22 cellular contexts compared by ENCODE assay signal in the genomic region with DNA sequence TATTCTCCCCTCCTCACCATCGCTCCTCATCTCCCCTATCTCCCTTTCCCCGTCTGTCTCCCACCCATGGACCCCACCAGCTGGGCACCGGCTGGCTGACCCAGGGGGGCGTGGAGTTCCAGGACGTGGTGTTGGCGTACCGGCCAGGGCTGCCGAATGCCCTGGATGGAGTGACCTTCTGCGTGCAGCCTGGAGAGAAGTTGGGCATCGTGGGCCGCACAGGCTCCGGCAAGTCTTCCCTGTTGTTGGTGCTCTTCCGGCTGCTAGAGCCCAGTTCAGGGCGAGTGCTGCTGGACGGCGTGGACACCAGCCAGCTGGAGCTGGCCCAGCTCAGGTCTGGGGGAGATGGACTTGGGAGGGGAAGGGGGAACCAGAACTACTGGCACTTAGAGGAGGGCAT. TPM values are rescaled to one million over a fixed set of nuclear protein-coding genes. Genes with fewer than 3 reads are reported as not detected.
DNase-seq lines count a peak whose midpoint lies in the region; ATAC-seq and TF ChIP-seq lines count a peak whose summit lies in the region.
"Had no signal": no experiment of that assay in that cellular context is flagged by ENCODE, and none has a peak within 500 bp of the region (broad histone marks: within the 10 kb centered on the region; RNA-seq: fewer than 3 reads in every experiment).

No MANE protein-coding gene starts in this region.

- POLR2A ChIA-PET in T-cell (lab: Charles Lee), result no interaction called here

- TF ChIP-seq EP300 in ovary (IDR thresholded peaks at IDR 0.05), result no peak

- DNase-seq in activated naive CD8-positive, alpha-beta T cell treated with anti-CD3 and anti-CD28 coated beads, Interleukin-2, amount 50 U/mL, for 24 hours, result no peak
- no peak for DNase-seq in activated naive CD8-positive, alpha-beta T cell treated with anti-CD3 and anti-CD28 coated beads for 36 hours
- DNase-seq in H7 (peak; percentile 32), T-helper 17 cell (no peak), nephron progenitor cell (no peak), T-cell (no peak), ovary (no peak)
- no peak for DNase-seq in central memory CD4-positive, alpha-beta T cell
- DNase-seq: CD8-positive, alpha-beta memory T cell; COR-L47; DMS 273 treated with DMSO at 0.1 percent for 48 hours; DMS53; DND-41; EL; GM23248; HCEC 1CT; HFFc6; IMR-90 had no signal

- 81 to 91% (median 84%) methylated on average over 16 of the region's 16 CpGs for WGBS in ovary, 3 donors

- no peak for TF ChIP-seq POLR2A in ovary (IDR thresholded peaks at IDR 0.05)

- TF ChIP-seq CTCF in nephron progenitor cell (IDR thresholded peaks at IDR 0.05) (no peak), ovary (IDR thresholded peaks at IDR 0.05) (no peak)

- H3K27ac ChIP-seq in ovary, result no peak overlapping the region
- H3K27ac ChIP-seq: BLaER1 treated with 17β-estradiol and CSF1 and Interleukin-3, amounts not matched to agents 10 nM and 100 nM; GM23248; HL-60 had no signal

- CTCF ChIA-PET in T-cell (lab: Charles Lee), result interaction anchor here in 1 of 2 donors (0.5 kb wide), 1 partner anchor 11 kb away, joined by 3 read pairs; no protein-coding TSS in a partner anchor

- peaks cover 15% of the 10 kb centered on the region for H3K36me3 ChIP-seq in H7 (replicated peaks; ENCODE audit: control insufficient read depth, insufficient read depth, low read length)
- H3K36me3 ChIP-seq in ovary, result no peaks in the 10 kb centered on the region

- intact Hi-C loops in ovary (cut with DNase I), result no loop called here

- H3K27me3 Mint-ChIP-seq in activated naive CD8-positive, alpha-beta T cell treated with anti-CD3 and anti-CD28 coated beads, Interleukin-2, amount 50 U/mL, for 24 hours, result no peaks in the 10 kb centered on the region
- H3K27me3 Mint-ChIP-seq in activated naive CD8-positive, alpha-beta T cell treated with anti-CD3 and anti-CD28 coated beads for 36 hours, result no peaks in the 10 kb centered on the region
- H3K27me3 Mint-ChIP-seq in T-helper 17 cell (no peaks in the 10 kb centered on the region), nephron progenitor cell (ENCODE audit: low read depth, poor library complexity) (peaks cover 4% of the 10 kb centered on the region), T-cell (no peaks in the 10 kb centered on the region)
- H3K27me3 Mint-ChIP-seq: B cell; CD8-positive, alpha-beta memory T cell had no signal

- H3K4me1 Mint-ChIP-seq in activated naive CD8-positive, alpha-beta T cell treated with anti-CD3 and anti-CD28 coated beads, Interleukin-2, amount 50 U/mL, for 24 hours, result no peaks in the 10 kb centered on the region
- no peaks in the 10 kb centered on the region for H3K4me1 Mint-ChIP-seq in activated naive CD8-positive, alpha-beta T cell treated with anti-CD3 and anti-CD28 coated beads for 36 hours
- peaks cover 2% of the 10 kb centered on the region for H3K4me1 Mint-ChIP-seq in T-helper 17 cell
- H3K4me1 Mint-ChIP-seq in nephron progenitor cell, result peaks cover 5% of the 10 kb centered on the region
- no peaks in the 10 kb centered on the region for H3K4me1 Mint-ChIP-seq in T-cell
- H3K4me1 Mint-ChIP-seq: B cell; CD8-positive, alpha-beta memory T cell had no signal

- H3K9me3 ChIP-seq in T-helper 17 cell (ENCODE audit: control insufficient read depth, low read length, poor library complexity, severe bottlenecking), result no peaks in the 10 kb centered on the region
- no peaks in the 10 kb centered on the region for H3K9me3 ChIP-seq in ovary
- H3K9me3 ChIP-seq: BLaER1 treated with 17β-estradiol and CSF1 and Interleukin-3, amounts not matched to agents 10 nM and 100 nM had no signal

- ATAC-seq in activated naive CD8-positive, alpha-beta T cell treated with anti-CD3 and anti-CD28 coated beads, Interleukin-2, amount 50 U/mL, for 24 hours, result no peak
- ATAC-seq in T-helper 17 cell (no peak), T-cell (replicated peaks in 1 of 4) (no peak)
- ATAC-seq: GM12878 had no signal

- H3K4me3 Mint-ChIP-seq in activated naive CD8-positive, alpha-beta T cell treated with anti-CD3 and anti-CD28 coated beads, Interleukin-2, amount 50 U/mL, for 24 hours, result no peak overlapping the region
- no peak overlapping the region for H3K4me3 Mint-ChIP-seq in activated naive CD8-positive, alpha-beta T cell treated with anti-CD3 and anti-CD28 coated beads for 36 hours
- H3K4me3 Mint-ChIP-seq in T-helper 17 cell (no peak overlapping the region), nephron progenitor cell (no peak overlapping the region), T-cell (no peak overlapping the region)
- H3K4me3 Mint-ChIP-seq: B cell; CD8-positive, alpha-beta memory T cell; HFFc6 had no signal

- H3K4me3 ChIP-seq in H7 (ENCODE audit: insufficient read depth, low read depth, low read length) (no peak overlapping the region), ovary (no peak overlapping the region)
- H3K4me3 ChIP-seq: BLaER1 treated with 17β-estradiol and CSF1 and Interleukin-3, amounts not matched to agents 10 nM and 100 nM; GM12878; GM23248 had no signal

- H3K4me1 ChIP-seq in ovary (ENCODE audit: insufficient read depth), result no peaks in the 10 kb centered on the region

- H3K27me3 ChIP-seq in H7 (ENCODE audit: control insufficient read depth, insufficient read depth, low read length), result no peaks in the 10 kb centered on the region
- H3K27me3 ChIP-seq in ovary, result no peaks in the 10 kb centered on the region
- H3K27me3 ChIP-seq: BLaER1 treated with 17β-estradiol and CSF1 and Interleukin-3, amounts not matched to agents 10 nM and 100 nM had no signal

- H3K9me3 Mint-ChIP-seq in activated naive CD8-positive, alpha-beta T cell treated with anti-CD3 and anti-CD28 coated beads, Interleukin-2, amount 50 U/mL, for 24 hours, result no peaks in the 10 kb centered on the region
- no peaks in the 10 kb centered on the region for H3K9me3 Mint-ChIP-seq in activated naive CD8-positive, alpha-beta T cell treated with anti-CD3 and anti-CD28 coated beads for 36 hours
- no peaks in the 10 kb centered on the region for H3K9me3 Mint-ChIP-seq in nephron progenitor cell
- no peaks in the 10 kb centered on the region for H3K9me3 Mint-ChIP-seq in T-cell
- H3K9me3 Mint-ChIP-seq: CD8-positive, alpha-beta memory T cell; HFFc6 had no signal

- H3K36me3 Mint-ChIP-seq in activated naive CD8-positive, alpha-beta T cell treated with anti-CD3 and anti-CD28 coated beads, Interleukin-2, amount 50 U/mL, for 24 hours (ENCODE audit: low read depth), result peaks cover 2% of the 10 kb centered on the region
- peaks cover 2% of the 10 kb centered on the region for H3K36me3 Mint-ChIP-seq in activated naive CD8-positive, alpha-beta T cell treated with anti-CD3 and anti-CD28 coated beads for 36 hours
- H3K36me3 Mint-ChIP-seq in T-helper 17 cell (ENCODE audit: low read depth) (peaks cover 5% of the 10 kb centered on the region), nephron progenitor cell (ENCODE audit: low read depth) (peaks cover 16% of the 10 kb centered on the region), T-cell (peaks cover 56% of the 10 kb centered on the region)

- H3K27ac Mint-ChIP-seq in activated naive CD8-positive, alpha-beta T cell treated with anti-CD3 and anti-CD28 coated beads, Interleukin-2, amount 50 U/mL, for 24 hours, result peak overlapping the region; percentile 14
- H3K27ac Mint-ChIP-seq in activated naive CD8-positive, alpha-beta T cell treated with anti-CD3 and anti-CD28 coated beads for 36 hours, result no peak overlapping the region
- H3K27ac Mint-ChIP-seq in T-helper 17 cell (peak overlapping the region; percentile 45), nephron progenitor cell (peak overlapping the region; percentile 65), T-cell (no peak overlapping the region)
- H3K27ac Mint-ChIP-seq: B cell, HFFc6 had no signal

RNA-seq across cellular contexts. Expression of a gene that starts 7.7 kb away (rescaled TPM):
- total RNA-seq in activated naive CD8-positive, alpha-beta T cell treated with anti-CD3 and anti-CD28 coated beads for 36 hours, result under 1 TPM; 0.78 to 0.93 TPM
- 0.33 and 0.42 TPM in 2 replicates for total RNA-seq in H7 (2014; rRNA removed; shearing (Covaris generic))
- under 1 TPM; 0.25 to 0.89 TPM for total RNA-seq in T-helper 17 cell
- 1 to 10 TPM in 4 of 5 donors, under 1 TPM in 1; 0.47 to 2.1 (median 1.4) TPM for total RNA-seq in T-cell
- 1 to 10 TPM in 4 of 7 donors, under 1 TPM in 3; 0.18 to 6.0 (median 1.0) TPM for total RNA-seq in ovary
- polyA plus RNA-seq in ovary, result under 1 TPM; 0.33 to 0.92 TPM
- total RNA-seq: B cell had no signal

RNA-seq across cellular contexts. Expression of a gene that starts 20.3 kb away (rescaled TPM):
- 10 to 100 TPM; 22.9 to 24.3 TPM for total RNA-seq in activated naive CD8-positive, alpha-beta T cell treated with anti-CD3 and anti-CD28 coated beads for 36 hours
- total RNA-seq in H7 (2014; rRNA removed; shearing (Covaris generic)), result 17.3 and 18.4 TPM in 2 replicates
- total RNA-seq in T-helper 17 cell (10 to 100 TPM; 51.0 to 70.7 TPM), T-cell (10 to 100 TPM; 57.8 to 85.4 (median 75.5) TPM), ovary (10 to 100 TPM; 11.7 to 34.9 (median 27.0) TPM)
- 10 to 100 TPM in 1 of 2 donors, 1 to 10 TPM in 1; 8.9 to 21.1 TPM for polyA plus RNA-seq in ovary

RNA-seq across cellular contexts. Expression of a gene that starts 29.8 kb away (rescaled TPM):
- 10 to 100 TPM; 36.5 to 37.2 TPM for total RNA-seq in activated naive CD8-positive, alpha-beta T cell treated with anti-CD3 and anti-CD28 coated beads for 36 hours
- total RNA-seq in H7 (2014; rRNA removed; shearing (Covaris generic)), result 25.3 and 25.5 TPM in 2 replicates
- 10 to 100 TPM; 33.2 to 36.3 TPM for total RNA-seq in T-helper 17 cell
- 10 to 100 TPM; 30.8 to 51.9 (median 50.6) TPM for total RNA-seq in T-cell
- 10 to 100 TPM; 21.8 to 44.8 (median 34.5) TPM for total RNA-seq in ovary
- 10 to 100 TPM; 12.9 to 29.8 TPM for polyA plus RNA-seq in ovary

Comparison
In these comparisons a context has a peak if more than half of its experiments do, and no peak if none do; other contexts are left out.
1. H3K27ac Mint-ChIP-seq: peak in activated naive CD8-positive, alpha-beta T cell treated with anti-CD3 and anti-CD28 coated beads, Interleukin-2, amount 50 U/mL, for 24 hours (single experiment), T-helper 17 cell (single experiment) and nephron progenitor cell (single experiment); none in activated naive CD8-positive, alpha-beta T cell treated with anti-CD3 and anti-CD28 coated beads for 36 hours (single experiment) and T-cell (0 of 2).